23 cellular contexts compared by ENCODE assay signal in genomic region chr1:63799810-63800209, GRCh38.
DNase-seq lines count a peak whose midpoint lies in the region; ATAC-seq and TF ChIP-seq lines count a peak whose summit lies in the region.
"Had no signal": no experiment of that assay in that cellular context is flagged by ENCODE, and none has a peak within 500 bp of the region (broad histone marks: within the 10 kb centered on the region; RNA-seq: fewer than 3 reads in every experiment).

No MANE protein-coding gene starts in this region.

- H3K27me3 Mint-ChIP-seq in nephron (ENCODE audit: low read depth) = peaks cover 4% of the 10 kb centered on the region
- H3K27me3 Mint-ChIP-seq: activated CD4-positive, alpha-beta memory T cell treated with anti-CD3 and anti-CD28 coated beads for 36 hours had no signal

- TF ChIP-seq CTCF in choroid plexus epithelial cell (conservative IDR thresholded peaks at IDR 0.05; ENCODE audit: low read depth, low read length) = no peak
- TF ChIP-seq CTCF in nephron (IDR thresholded peaks at IDR 0.05; ENCODE audit: unreplicated experiment in 3 of 3) = no peak

- H3K4me1 Mint-ChIP-seq in nephron = peaks cover 43% of the 10 kb centered on the region
- H3K4me1 Mint-ChIP-seq: IgD-negative memory B cell, natural killer cell, T-helper 17 cell had no signal

- peak overlapping the region; percentile 0 to 6 (median 6) for H3K27ac Mint-ChIP-seq in nephron
- H3K27ac Mint-ChIP-seq: activated CD4-positive, alpha-beta memory T cell treated with anti-CD3 and anti-CD28 coated beads for 36 hours; IgD-negative memory B cell; natural killer cell; stimulated activated naive CD8-positive, alpha-beta T cell treated with anti-CD3 and anti-CD28 coated beads, Interleukin-15, Interleukin-2, amounts not matched to agents 100 ng/mL and 50 ng/mL, for 24 hours; T-helper 17 cell had no signal

- no peaks in the 10 kb centered on the region for H3K9me3 Mint-ChIP-seq in nephron
- H3K9me3 Mint-ChIP-seq: activated CD4-positive, alpha-beta memory T cell treated with anti-CD3 and anti-CD28 coated beads for 36 hours; H9; IgD-negative memory B cell; natural killer cell; stimulated activated naive CD8-positive, alpha-beta T cell treated with anti-CD3 and anti-CD28 coated beads, Interleukin-15, Interleukin-2, amounts not matched to agents 100 ng/mL and 50 ng/mL, for 24 hours had no signal

- no peaks in the 10 kb centered on the region for H3K36me3 Mint-ChIP-seq in nephron (ENCODE audit: low read depth)
- H3K36me3 Mint-ChIP-seq: activated CD4-positive, alpha-beta memory T cell treated with anti-CD3 and anti-CD28 coated beads for 36 hours; IgD-negative memory B cell; natural killer cell had no signal

- ATAC-seq in HG02759 (IDR thresholded peaks at IDR 0.05; ENCODE audit: unreplicated experiment) = no peak
- ATAC-seq: natural killer cell, T-helper 17 cell had no signal

- no peak overlapping the region for H3K4me3 ChIP-seq in choroid plexus epithelial cell (ENCODE audit: low read depth, low read length)
- H3K4me3 ChIP-seq: ascending aorta, transverse colon had no signal

- no peak overlapping the region for H3K4me3 Mint-ChIP-seq in nephron
- H3K4me3 Mint-ChIP-seq: activated CD4-positive, alpha-beta memory T cell treated with anti-CD3 and anti-CD28 coated beads for 36 hours; H9; IgD-negative memory B cell; natural killer cell; stimulated activated naive CD8-positive, alpha-beta T cell treated with anti-CD3 and anti-CD28 coated beads, Interleukin-15, Interleukin-2, amounts not matched to agents 100 ng/mL and 50 ng/mL, for 24 hours; T-helper 17 cell had no signal

- peak; percentile 57 for DNase-seq in EL
- DNase-seq in NCI-H446 treated with DMSO at 0.1 percent for 48 hours (lab: John Stamatoyannopoulos, UW) = peak; percentile 31
- peak; percentile 21 for DNase-seq in choroid plexus epithelial cell (ENCODE audit: low read depth)
- no peak for DNase-seq in NCI-H2081 (lab: John Stamatoyannopoulos, UW)
- DNase-seq in MV-4-11 (lab: John Stamatoyannopoulos, UW) = no peak
- DNase-seq: activated CD4-positive, alpha-beta memory T cell treated with anti-CD3 and anti-CD28 coated beads for 36 hours; activated naive CD4-positive, alpha-beta T cell; activated T-cell treated with anti-CD3 and anti-CD28 coated beads for 4 hours; C1 segment of cervical spinal cord; H9; mesendoderm; natural killer cell; NCI-H1930; NCI-H526 treated with DMSO at 0.1 percent for 48 hours; OCI-M1; stimulated activated CD4-positive, alpha-beta T cell treated with anti-CD3 and anti-CD28 coated beads, Interleukin-2, amount 100 ng/mL, for 24 hours; T-helper 17 cell; transverse colon had no signal

Comparison
In these comparisons a context has a peak if more than half of its experiments do, and no peak if none do; other contexts are left out.
1. DNase-seq: peak in EL (single experiment), NCI-H446 treated with DMSO at 0.1 percent for 48 hours (single experiment) and choroid plexus epithelial cell (single experiment); none in NCI-H2081 (0 of 2) and MV-4-11 (single experiment).